In genomic region chr5:145768863-145769262, GRCh38 we compare ENCODE assay signal across 1 cellular context.
A peak's percentile ranks its signal among the peaks of the same experiment; 100 is the strongest.
TF ChIP-seq lines count a peak whose summit lies in the region.

No MANE protein-coding gene starts in this region.

TF ChIP-seq in HEK293, 187 proteins besides CTCF, POLR2A, EP300 and RAD21 (continued from another document):
- TF ChIP-seq, protein P1, sequence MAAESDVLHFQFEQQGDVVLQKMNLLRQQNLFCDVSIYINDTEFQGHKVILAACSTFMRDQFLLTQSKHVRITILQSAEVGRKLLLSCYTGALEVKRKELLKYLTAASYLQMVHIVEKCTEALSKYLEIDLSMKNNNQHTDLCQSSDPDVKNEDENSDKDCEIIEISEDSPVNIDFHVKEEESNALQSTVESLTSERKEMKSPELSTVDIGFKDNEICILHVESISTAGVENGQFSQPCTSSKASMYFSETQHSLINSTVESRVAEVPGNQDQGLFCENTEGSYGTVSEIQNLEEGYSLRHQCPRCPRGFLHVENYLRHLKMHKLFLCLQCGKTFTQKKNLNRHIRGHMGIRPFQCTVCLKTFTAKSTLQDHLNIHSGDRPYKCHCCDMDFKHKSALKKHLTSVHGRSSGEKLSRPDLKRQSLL (tag by site-specific recombination; IDR thresholded peaks at IDR 0.05), result no peak
- TF ChIP-seq OVOL3 (tag by site-specific recombination; IDR thresholded peaks at IDR 0.05) (0 out of 2 replicates have a peak, but pooled peaks have one; percentile 44), OSR2 (tag by site-specific recombination; IDR thresholded peaks at IDR 0.05) (peak; percentile 29; the same call in 1 of the 2 replicates), ZNF133 (tag by site-specific recombination; IDR thresholded peaks at IDR 0.05) (peak; percentile 60), KLF1 (tag by site-specific recombination; IDR thresholded peaks at IDR 0.05) (no peak), ZSCAN30 (tag by site-specific recombination; IDR thresholded peaks at IDR 0.05) (0 out of 2 replicates have a peak, but pooled peaks have one; percentile 25), ZEB2 (tag by site-specific recombination; IDR thresholded peaks at IDR 0.05) (no peak), FEZF1 (tag by site-specific recombination; IDR thresholded peaks at IDR 0.05) (peak; percentile 88), GLI4 (tag by site-specific recombination; IDR thresholded peaks at IDR 0.05) (no peak), RBAK (tag by site-specific recombination; IDR thresholded peaks at IDR 0.05) (no peak), ZIC2 (tag by site-specific recombination; IDR thresholded peaks at IDR 0.05) (peak; percentile 36; the same call in 1 of the 2 replicates), GFI1B (tag by site-specific recombination; IDR thresholded peaks at IDR 0.05) (peak; percentile 82), ZNF341 (tag by site-specific recombination; IDR thresholded peaks at IDR 0.05; ENCODE audit: low read depth) (no peak), GLIS1 (tag by site-specific recombination; IDR thresholded peaks at IDR 0.05) (peak; percentile 80), ZNF76 (tag by site-specific recombination; IDR thresholded peaks at IDR 0.05; ENCODE audit: borderline replicate concordance, low read depth) (no peak), KLF8 (tag by site-specific recombination; IDR thresholded peaks at IDR 0.05) (no peak), ZNF701 (tag by site-specific recombination; IDR thresholded peaks at IDR 0.05) (no peak), ZNF621 (tag by site-specific recombination; IDR thresholded peaks at IDR 0.05) (no peak), HOXA7 (CRISPR knock-in tag; IDR thresholded peaks at IDR 0.05; ENCODE audit: borderline replicate concordance) (no peak)
- TF ChIP-seq, protein P2, sequence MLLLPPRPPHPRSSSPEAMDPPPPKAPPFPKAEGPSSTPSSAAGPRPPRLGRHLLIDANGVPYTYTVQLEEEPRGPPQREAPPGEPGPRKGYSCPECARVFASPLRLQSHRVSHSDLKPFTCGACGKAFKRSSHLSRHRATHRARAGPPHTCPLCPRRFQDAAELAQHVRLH (tag by site-specific recombination; IDR thresholded peaks at IDR 0.05), result peak; percentile 86
- TF ChIP-seq, protein P3, sequence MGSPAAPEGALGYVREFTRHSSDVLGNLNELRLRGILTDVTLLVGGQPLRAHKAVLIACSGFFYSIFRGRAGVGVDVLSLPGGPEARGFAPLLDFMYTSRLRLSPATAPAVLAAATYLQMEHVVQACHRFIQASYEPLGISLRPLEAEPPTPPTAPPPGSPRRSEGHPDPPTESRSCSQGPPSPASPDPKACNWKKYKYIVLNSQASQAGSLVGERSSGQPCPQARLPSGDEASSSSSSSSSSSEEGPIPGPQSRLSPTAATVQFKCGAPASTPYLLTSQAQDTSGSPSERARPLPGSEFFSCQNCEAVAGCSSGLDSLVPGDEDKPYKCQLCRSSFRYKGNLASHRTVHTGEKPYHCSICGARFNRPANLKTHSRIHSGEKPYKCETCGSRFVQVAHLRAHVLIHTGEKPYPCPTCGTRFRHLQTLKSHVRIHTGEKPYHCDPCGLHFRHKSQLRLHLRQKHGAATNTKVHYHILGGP (tag by site-specific recombination; IDR thresholded peaks at IDR 0.05), result peak; percentile 81
- TF ChIP-seq, protein P4, sequence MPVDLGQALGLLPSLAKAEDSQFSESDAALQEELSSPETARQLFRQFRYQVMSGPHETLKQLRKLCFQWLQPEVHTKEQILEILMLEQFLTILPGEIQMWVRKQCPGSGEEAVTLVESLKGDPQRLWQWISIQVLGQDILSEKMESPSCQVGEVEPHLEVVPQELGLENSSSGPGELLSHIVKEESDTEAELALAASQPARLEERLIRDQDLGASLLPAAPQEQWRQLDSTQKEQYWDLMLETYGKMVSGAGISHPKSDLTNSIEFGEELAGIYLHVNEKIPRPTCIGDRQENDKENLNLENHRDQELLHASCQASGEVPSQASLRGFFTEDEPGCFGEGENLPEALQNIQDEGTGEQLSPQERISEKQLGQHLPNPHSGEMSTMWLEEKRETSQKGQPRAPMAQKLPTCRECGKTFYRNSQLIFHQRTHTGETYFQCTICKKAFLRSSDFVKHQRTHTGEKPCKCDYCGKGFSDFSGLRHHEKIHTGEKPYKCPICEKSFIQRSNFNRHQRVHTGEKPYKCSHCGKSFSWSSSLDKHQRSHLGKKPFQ (tag by site-specific recombination; IDR thresholded peaks at IDR 0.05), result 0 out of 2 replicates have a peak, but pooled peaks have one; percentile 50
